ENCODE assay signal across 1 cellular context in the genomic region with DNA sequence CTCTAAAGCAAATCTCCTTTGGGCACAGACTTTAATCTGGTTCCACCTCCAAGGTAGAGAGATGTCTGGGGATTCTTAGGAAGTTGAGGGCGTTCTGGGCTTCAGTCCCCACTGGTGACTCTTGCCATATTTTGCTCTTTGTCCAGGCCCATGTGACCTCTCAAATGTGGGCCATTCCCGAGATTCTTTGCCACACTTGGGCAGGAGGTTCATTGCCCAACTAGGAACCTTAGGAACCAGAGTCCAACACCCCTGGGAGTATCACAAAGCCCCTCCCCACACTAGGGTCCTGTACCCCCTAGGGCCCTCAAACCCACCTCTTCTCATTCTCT.
TF ChIP-seq lines count a peak whose summit lies in the region.

No MANE protein-coding gene starts in this region.

TF ChIP-seq in GM23338, 12 proteins besides CTCF, POLR2A, EP300 and RAD21 (continued from another document):
- TF ChIP-seq CREB1 (CRISPR knock-in tag; IDR thresholded peaks at IDR 0.05; ENCODE audit: low read depth): no peak
